14 cellular contexts compared by ENCODE assay signal in genomic region chr10:126375299-126375698, GRCh38. TPM values are rescaled to one million over a fixed set of nuclear protein-coding genes. Genes with fewer than 3 reads are reported as not detected.
A peak's percentile ranks its signal among the peaks of the same experiment; 100 is the strongest.
DNase-seq lines count a peak whose midpoint lies in the region; ATAC-seq and TF ChIP-seq lines count a peak whose summit lies in the region.
"Had no signal": no experiment of that assay in that cellular context is flagged by ENCODE, and none has a peak within 500 bp of the region (broad histone marks: within the 10 kb centered on the region; RNA-seq: fewer than 3 reads in every experiment).

No MANE protein-coding gene starts in this region.

- no peaks in the 10 kb centered on the region for H3K36me3 ChIP-seq in RWPE2 (ENCODE audit: low read depth)
- no peaks in the 10 kb centered on the region for H3K36me3 ChIP-seq in colonic mucosa
- H3K36me3 ChIP-seq in smooth muscle cell (ENCODE audit: low read depth), result no peaks in the 10 kb centered on the region

- peak overlapping the region; percentile 76 for H3K27ac ChIP-seq in RWPE2 (ENCODE audit: poor library complexity, severe bottlenecking)
- no peak overlapping the region for H3K27ac ChIP-seq in colonic mucosa
- H3K27ac ChIP-seq in smooth muscle cell (ENCODE audit: low read depth), result peak overlapping the region; percentile 87
- H3K27ac ChIP-seq: GM23248 had no signal

- H3K4me2 ChIP-seq in smooth muscle cell, result no peak overlapping the region

- H3K9me3 ChIP-seq in RWPE2 (ENCODE audit: severe bottlenecking), result no peaks in the 10 kb centered on the region
- no peaks in the 10 kb centered on the region for H3K9me3 ChIP-seq in colonic mucosa
- peaks cover 5% of the 10 kb centered on the region for H3K9me3 ChIP-seq in smooth muscle cell (replicated peaks; ENCODE audit: low read depth)

- H3K79me2 ChIP-seq in smooth muscle cell (ENCODE audit: low read depth), result peaks cover 84% of the 10 kb centered on the region

- H3K9ac ChIP-seq in colonic mucosa (ENCODE audit: low read depth in 2 of 2, low read length in 2 of 2) (no peak overlapping the region), smooth muscle cell (ENCODE audit: low read depth) (no peak overlapping the region)
- H3K9ac ChIP-seq: GM23248 had no signal

- H3K4me3 ChIP-seq in RWPE2 (ENCODE audit: severe bottlenecking) (no peak overlapping the region), colonic mucosa (no peak overlapping the region), smooth muscle cell (no peak overlapping the region)
- H3K4me3 ChIP-seq: GM23248 had no signal

- intact Hi-C loops in colonic mucosa (cut with DNase I), result no loop called here

- DNase-seq in RWPE2 (ENCODE audit: low spot score) (no peak), colonic mucosa (peak; percentile 56), smooth muscle cell (lab: John Stamatoyannopoulos, UW; ENCODE audit: unreplicated experiment) (no peak), hepatic stellate cell (ENCODE audit: low spot score) (no peak), CD1c-positive myeloid dendritic cell (ENCODE audit: extremely low spot score) (no peak), HuH-7 (ENCODE audit: low spot score) (no peak)
- DNase-seq: C1 segment of cervical spinal cord; Caco-2; CD4-positive, CD25-positive, alpha-beta regulatory T cell; CD8-positive, alpha-beta T cell; DMS153; DND-41; GM23248; H7 had no signal

- TF ChIP-seq CTCF in RWPE2 (IDR thresholded peaks at IDR 0.05; ENCODE audit: poor library complexity, severe bottlenecking) (no peak), colonic mucosa (IDR thresholded peaks at IDR 0.05) (no peak), smooth muscle cell (IDR thresholded peaks at IDR 0.05; ENCODE audit: borderline replicate concordance, insufficient read depth, poor library complexity, severe bottlenecking) (no peak)

- no peak overlapping the region for H2AFZ ChIP-seq in smooth muscle cell (ENCODE audit: low read depth)
- H2AFZ ChIP-seq: GM23248 had no signal

- no peaks in the 10 kb centered on the region for H3K27me3 ChIP-seq in RWPE2 (ENCODE audit: insufficient read depth, poor library complexity, severe bottlenecking)
- no peaks in the 10 kb centered on the region for H3K27me3 ChIP-seq in colonic mucosa
- H3K27me3 ChIP-seq in smooth muscle cell (ENCODE audit: low read depth), result no peaks in the 10 kb centered on the region

- H3K4me1 ChIP-seq in RWPE2 (ENCODE audit: insufficient read depth, poor library complexity, severe bottlenecking), result peaks cover 9% of the 10 kb centered on the region
- peaks cover 9% of the 10 kb centered on the region for H3K4me1 ChIP-seq in colonic mucosa
- H3K4me1 ChIP-seq in smooth muscle cell (ENCODE audit: low read depth), result no peaks in the 10 kb centered on the region
- H3K4me1 ChIP-seq: Caco-2 had no signal

- H3F3A ChIP-seq in smooth muscle cell (ENCODE audit: low read depth), result peaks cover 9% of the 10 kb centered on the region

- ATAC-seq in RWPE2 (ENCODE audit: low read depth), result no peak
- ATAC-seq: CD8-positive, alpha-beta T cell had no signal

- H4K20me1 ChIP-seq in smooth muscle cell (ENCODE audit: low read depth), result no peaks in the 10 kb centered on the region

RNA-seq across cellular contexts. Expression of gene ADAM12, which starts 13.0 kb away (rescaled TPM):
- under 1 TPM; 0.30 to 0.64 TPM for total RNA-seq in colonic mucosa
- total RNA-seq in smooth muscle cell, result 54.3 and 61.6 TPM in 2 replicates
- 32.8 and 40.0 TPM in 2 replicates for polyA plus RNA-seq in smooth muscle cell
- total RNA-seq: Caco-2 had no signal

Comparison
In these comparisons a context has a peak if more than half of its experiments do, and no peak if none do; other contexts are left out.
1. RNA of gene ADAM12, which starts 13.0 kb away (total RNA-seq): 54.3 to 61.6 TPM in smooth muscle cell; 0.30 to 0.64 TPM in colonic mucosa; every median in the first group is over 10 times any median in the second.